ENCODE assay signal across 8 cellular contexts in genomic region chr1:154404984-154405761, GRCh38. TPM values are rescaled to one million over a fixed set of nuclear protein-coding genes. Genes with fewer than 3 reads are reported as not detected.
DNase-seq lines count a peak whose midpoint lies in the region; ATAC-seq and TF ChIP-seq lines count a peak whose summit lies in the region.

TSS of gene IL6R (plus strand) at chr1:154405343. CDS start at chr1:154405630, 287 bp downstream.

- no peaks in the 10 kb centered on the region for H3K36me3 Mint-ChIP-seq in activated T-cell treated with anti-CD3 and anti-CD28 coated beads, Interleukin-2, amount 50 U/mL, for 24 hours (ENCODE audit: low read depth)

- H3K27me3 ChIP-seq in NT2/D1 (ENCODE audit: insufficient read depth, insufficient read length) (peaks cover 46% of the 10 kb centered on the region), esophagus (ENCODE audit: control insufficient read depth in 1 of 2, insufficient read depth in 2 of 2, low read length in 2 of 2) (no peaks in the 10 kb centered on the region)

- peak; percentile 40 for ATAC-seq in HG02798 (IDR thresholded peaks at IDR 0.05; ENCODE audit: poor library complexity, unreplicated experiment)

- H3K9me3 ChIP-seq in NT2/D1 (ENCODE audit: insufficient read depth, low read length) (no peaks in the 10 kb centered on the region), esophagus (ENCODE audit: control insufficient read depth in 2 of 2, insufficient read depth in 1 of 2, low read depth in 1 of 2, low read length in 1 of 2) (no peaks in the 10 kb centered on the region)

- peak within 1 kb of the TSS; percentile 95 for H3K27ac Mint-ChIP-seq in activated T-cell treated with anti-CD3 and anti-CD28 coated beads, Interleukin-2, amount 50 U/mL, for 24 hours

- TF ChIP-seq CTCF in GM10266 (IDR thresholded peaks at IDR 0.05; ENCODE audit: control insufficient read depth, insufficient read depth, low read depth, missing control alignments): peak; percentile 59

- H3K36me3 ChIP-seq in NT2/D1 (ENCODE audit: insufficient read depth, insufficient read length, low read length): no peaks in the 10 kb centered on the region
- no peaks in the 10 kb centered on the region for H3K36me3 ChIP-seq in esophagus (ENCODE audit: control insufficient read depth in 2 of 2, insufficient read depth in 2 of 2, low read length in 1 of 2)

- 1% methylated on average over 44 to 67 of the region's 67 CpGs for WGBS in esophagus, 2 donors

- peak within 1 kb of the TSS; percentile 80 for H3K9ac ChIP-seq in NT2/D1 (ENCODE audit: insufficient read length, low read depth)

- DNase-seq in GM10266 (ENCODE audit: extremely low spot score) (peak; percentile 64), NT2/D1 (ENCODE audit: low read depth, low spot score) (peak; percentile 76), middle frontal gyrus (ENCODE audit: extremely low spot score, low spot score) (peak; percentile 52), NCI-H82 treated with DMSO at 0.1 percent for 48 hours (lab: John Stamatoyannopoulos, UW; ENCODE audit: unreplicated experiment) (no peak)
- peak; percentile 84 for DNase-seq in activated T-cell treated with anti-CD3 and anti-CD28 coated beads, Interleukin-2, amount 50 U/mL, for 24 hours
- peak; percentile 30 to 39 for DNase-seq in stimulated activated CD8-positive, alpha-beta memory T cell treated with anti-CD3 and anti-CD28 coated beads, Interleukin-4, amount 100 ng/mL, for 4 hours (ENCODE audit: low read depth in 2 of 2, low spot score in 1 of 2)

- peaks cover 90% of the 10 kb centered on the region for H3K4me1 Mint-ChIP-seq in activated T-cell treated with anti-CD3 and anti-CD28 coated beads, Interleukin-2, amount 50 U/mL, for 24 hours (ENCODE audit: low read depth)

- H3K4me3 ChIP-seq in NT2/D1 (ENCODE audit: insufficient read length, low read depth) (peak within 1 kb of the TSS; percentile 70), esophagus (ENCODE audit: low read depth in 1 of 2, low read length in 2 of 2) (peak within 1 kb of the TSS; percentile 65 to 81)

- peak within 1 kb of the TSS; percentile 91 to 96 for H3K27ac ChIP-seq in esophagus (ENCODE audit: low read depth in 2 of 2, low read length in 1 of 2)

- H3K9me3 Mint-ChIP-seq in activated T-cell treated with anti-CD3 and anti-CD28 coated beads, Interleukin-2, amount 50 U/mL, for 24 hours: no peaks in the 10 kb centered on the region

- H3K4me1 ChIP-seq in NT2/D1 (ENCODE audit: insufficient read depth, insufficient read length) (peaks cover 6% of the 10 kb centered on the region), esophagus (ENCODE audit: control insufficient read depth in 2 of 2, insufficient read depth in 2 of 2, low read length in 1 of 2) (peaks cover 6 to 10% of the 10 kb centered on the region in 2 donors)

- no peaks in the 10 kb centered on the region for H3K27me3 Mint-ChIP-seq in activated T-cell treated with anti-CD3 and anti-CD28 coated beads, Interleukin-2, amount 50 U/mL, for 24 hours

- H3K4me3 Mint-ChIP-seq in activated T-cell treated with anti-CD3 and anti-CD28 coated beads, Interleukin-2, amount 50 U/mL, for 24 hours: peak within 1 kb of the TSS; percentile 86

RNA-seq across cellular contexts. Expression of gene IL6R, which starts in this region (rescaled TPM):
- 1 to 10 TPM; 2.7 to 3.4 TPM for polyA plus RNA-seq in esophagus
